In the genomic region with DNA sequence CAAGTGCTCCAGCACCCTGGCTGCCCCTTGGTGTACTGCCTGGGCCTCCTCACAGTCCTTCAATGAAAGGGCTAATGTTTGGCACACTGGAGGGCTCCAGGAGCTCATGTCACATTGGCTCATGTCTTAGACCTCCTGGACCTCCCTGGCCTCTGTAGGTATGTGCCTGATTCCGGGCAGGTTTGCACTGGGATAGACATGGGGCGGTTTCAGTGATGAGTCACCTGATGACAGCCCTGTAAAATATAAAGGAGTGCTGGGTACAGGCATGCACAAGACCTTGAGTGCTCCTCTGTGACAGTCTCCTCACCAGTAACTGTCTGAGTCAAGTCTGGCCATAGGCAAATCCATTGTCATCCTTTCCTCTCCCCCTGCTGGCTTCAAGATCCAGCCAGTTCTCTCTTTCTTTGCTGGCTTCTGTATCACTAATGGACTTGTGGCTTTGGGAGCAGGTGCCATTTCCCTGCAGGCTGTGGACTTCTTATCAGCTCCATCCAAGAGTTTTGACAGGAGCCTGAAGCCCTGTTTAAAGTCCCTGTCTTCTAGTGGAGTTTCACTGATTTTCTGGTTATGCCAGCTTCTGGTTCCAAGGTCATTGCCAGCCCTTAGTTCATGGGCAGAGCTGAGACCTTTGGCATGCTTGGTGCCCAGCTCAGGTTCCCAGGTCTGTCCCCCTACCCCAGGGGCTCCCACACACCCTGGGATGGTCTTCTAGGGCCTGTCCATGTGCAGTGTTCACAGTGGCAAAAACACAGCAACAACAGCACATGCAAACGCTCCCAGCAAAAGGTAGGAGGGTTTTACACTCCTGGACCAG, we compare ENCODE assay signal across 13 cellular contexts. TPM values are rescaled to one million over a fixed set of nuclear protein-coding genes. Genes with fewer than 3 reads are reported as not detected.
DNase-seq lines count a peak whose midpoint lies in the region; ATAC-seq and TF ChIP-seq lines count a peak whose summit lies in the region.
"Had no signal": no experiment of that assay in that cellular context is flagged by ENCODE, and none has a peak within 500 bp of the region (broad histone marks: within the 10 kb centered on the region; RNA-seq: fewer than 3 reads in every experiment).

No MANE protein-coding gene starts in this region.

- no peak for ATAC-seq in HG03159 (IDR thresholded peaks at IDR 0.05; ENCODE audit: unreplicated experiment)

- no peaks in the 10 kb centered on the region for H3K27me3 ChIP-seq in Peyer's patch
- H3K27me3 ChIP-seq in uterus: no peaks in the 10 kb centered on the region
- H3K27me3 ChIP-seq: SJCRH30 had no signal

- H3K9me3 ChIP-seq in Peyer's patch (no peaks in the 10 kb centered on the region), uterus (no peaks in the 10 kb centered on the region)
- H3K9me3 ChIP-seq: SJCRH30 had no signal

- H3K36me3 ChIP-seq in Peyer's patch: no peaks in the 10 kb centered on the region
- no peaks in the 10 kb centered on the region for H3K36me3 ChIP-seq in uterus
- H3K36me3 ChIP-seq: SJCRH30 had no signal

- intact Hi-C loops in uterus (cut with DNase I; ENCODE audit: low total_unique reads): no loop called here

- TF ChIP-seq POLR2A in Peyer's patch (IDR thresholded peaks at IDR 0.05) (peak; percentile 28 to 75), uterus (IDR thresholded peaks at IDR 0.05) (no peak)

- H3K4me1 ChIP-seq in Peyer's patch (peaks cover 0 to 63% (median 1%) of the 10 kb centered on the region in 4 donors), uterus (no peaks in the 10 kb centered on the region)

- no peak overlapping the region for H3K4me3 ChIP-seq in Peyer's patch
- H3K4me3 ChIP-seq in uterus: no peak overlapping the region
- H3K4me3 ChIP-seq: SJCRH30 had no signal

- H3K27ac ChIP-seq in Peyer's patch: peak overlapping the region in 3 of 4 donors; percentile 79 to 95 (median 91)
- H3K27ac ChIP-seq in epithelial cell of prostate: peak overlapping the region; percentile 94
- no peak overlapping the region for H3K27ac ChIP-seq in uterus
- H3K27ac ChIP-seq: SJCRH30 had no signal

- peak; percentile 67 for DNase-seq in ELR (ENCODE audit: low read depth)
- DNase-seq in Peyer's patch: peak in 2 of 3 donors; percentile 72 to 77
- DNase-seq in epithelial cell of prostate (ENCODE audit: low read depth, low spot score): peak; percentile 94
- DNase-seq in renal cortical epithelial cell (ENCODE audit: low read depth): peak; percentile 79
- no peak for DNase-seq in activated CD4-positive, alpha-beta T cell treated with anti-CD3 and anti-CD28 coated beads for 48 hours
- no peak for DNase-seq in activated gamma-delta T cell (lab: John Stamatoyannopoulos, UW)
- no peak for DNase-seq in uterus
- DNase-seq: activated CD4-positive, CD25-positive, alpha-beta regulatory T cell treated with anti-CD3 and anti-CD28 coated beads, Interleukin-2, amount 50 U/mL, for 72 hours; C1 segment of cervical spinal cord; H7 had no signal

- TF ChIP-seq CTCF in Peyer's patch (IDR thresholded peaks at IDR 0.05) (peak in 3 of 6 experiments; percentile 7 to 32 (median 22)), uterus (IDR thresholded peaks at IDR 0.05) (no peak)

RNA-seq across cellular contexts. Expression of a gene that starts 22.7 kb away (rescaled TPM):
- total RNA-seq in Peyer's patch (10 to 100 TPM in 3 of 4 donors, 1 to 10 TPM in 1; 6.6 to 42.7 (median 33.5) TPM), renal cortical epithelial cell (3.7 and 4.3 TPM in 2 replicates), uterus (1 to 10 TPM in 2 of 4 donors, under 1 TPM in 1, not detected in 1; 0.98 to 3.1 (median 2.8) TPM)
- total RNA-seq: NCI-H460, SJCRH30 had no signal

RNA-seq across cellular contexts. Expression of a gene that starts 53.3 kb away (rescaled TPM):
- total RNA-seq in Peyer's patch (10 to 100 TPM in 3 of 4 donors, 1 to 10 TPM in 1; 6.7 to 95.7 (median 10.2) TPM), renal cortical epithelial cell (11.5 and 21.5 TPM in 2 replicates), uterus (10 to 100 TPM; 13.6 to 73.9 (median 27.7) TPM)

Comparison
In these comparisons a context has a peak if more than half of its experiments do, and no peak if none do; other contexts are left out.
1. DNase-seq: peak in ELR (single experiment), Peyer's patch (2 of 3), epithelial cell of prostate (single experiment) and renal cortical epithelial cell (single experiment); none in activated CD4-positive, alpha-beta T cell treated with anti-CD3 and anti-CD28 coated beads for 48 hours (single experiment), activated gamma-delta T cell (single experiment) and uterus (0 of 2).
2. H3K27ac ChIP-seq: peak in Peyer's patch (3 of 4) and epithelial cell of prostate (single experiment); none in uterus (0 of 2).
3. POLR2A ChIP-seq: peak in Peyer's patch (2 of 2); none in uterus (0 of 2).